Comparison of ENCODE assay signal across 1 cellular context in the genomic region with DNA sequence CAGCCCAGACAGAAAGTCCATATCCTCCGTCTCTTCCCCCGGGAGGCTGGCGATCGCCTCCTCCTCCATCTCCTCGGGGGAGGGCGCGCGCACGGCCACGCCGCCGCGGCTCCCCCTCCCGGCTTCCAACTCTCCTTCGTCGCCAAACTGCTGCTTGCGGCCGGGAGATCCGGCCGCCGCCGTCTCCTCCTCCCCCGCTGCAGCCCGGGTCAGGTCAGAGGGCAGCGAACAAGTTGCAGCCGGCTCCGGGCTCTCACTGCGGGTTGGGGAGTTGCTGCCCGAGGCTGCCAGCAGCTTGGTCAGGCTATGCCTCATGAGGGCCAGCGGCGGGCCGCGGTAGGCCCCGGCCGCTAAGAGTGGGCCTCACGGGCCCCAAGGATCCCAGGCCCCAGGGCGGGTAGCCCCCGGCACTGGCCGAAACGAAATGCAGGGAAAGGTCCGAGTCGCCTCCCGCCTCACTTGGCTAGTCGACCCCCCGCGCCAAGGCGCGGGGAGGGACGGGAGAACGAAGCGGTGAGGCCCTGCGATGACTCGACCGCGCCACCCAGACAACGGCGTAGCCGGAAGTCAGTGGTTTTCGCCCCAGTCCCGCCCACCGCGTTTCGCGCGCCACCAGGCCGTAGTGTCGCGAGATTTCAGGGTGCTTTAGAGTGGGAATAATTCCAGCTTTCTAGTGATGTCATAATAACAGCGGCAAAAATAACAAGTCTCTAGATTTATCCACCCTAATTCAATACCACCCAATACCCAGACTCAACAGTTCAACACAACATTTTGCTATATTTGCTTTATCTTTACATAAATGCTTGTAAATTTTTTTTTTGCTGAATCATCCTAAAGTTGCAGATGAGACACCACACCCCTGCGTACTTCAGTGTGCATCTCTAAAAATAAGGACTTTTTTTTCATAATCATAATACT.
TF ChIP-seq lines count a peak whose summit lies in the region.

A gene with protein sequence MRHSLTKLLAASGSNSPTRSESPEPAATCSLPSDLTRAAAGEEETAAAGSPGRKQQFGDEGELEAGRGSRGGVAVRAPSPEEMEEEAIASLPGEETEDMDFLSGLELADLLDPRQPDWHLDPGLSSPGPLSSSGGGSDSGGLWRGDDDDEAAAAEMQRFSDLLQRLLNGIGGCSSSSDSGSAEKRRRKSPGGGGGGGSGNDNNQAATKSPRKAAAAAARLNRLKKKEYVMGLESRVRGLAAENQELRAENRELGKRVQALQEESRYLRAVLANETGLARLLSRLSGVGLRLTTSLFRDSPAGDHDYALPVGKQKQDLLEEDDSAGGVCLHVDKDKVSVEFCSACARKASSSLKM (minus strand): TSS at position 569 of the 921 bp plus-strand sequence. CDS start 254 bp downstream, at position 315.

TF ChIP-seq in HCT116, 20 proteins besides CTCF, POLR2A, EP300 and RAD21 (continued from another document):
- TF ChIP-seq, protein P1, sequence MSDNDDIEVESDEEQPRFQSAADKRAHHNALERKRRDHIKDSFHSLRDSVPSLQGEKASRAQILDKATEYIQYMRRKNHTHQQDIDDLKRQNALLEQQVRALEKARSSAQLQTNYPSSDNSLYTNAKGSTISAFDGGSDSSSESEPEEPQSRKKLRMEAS (IDR thresholded peaks at IDR 0.05) = no peak; the same call in 1 of the 2 replicates
- TF ChIP-seq, protein P2, sequence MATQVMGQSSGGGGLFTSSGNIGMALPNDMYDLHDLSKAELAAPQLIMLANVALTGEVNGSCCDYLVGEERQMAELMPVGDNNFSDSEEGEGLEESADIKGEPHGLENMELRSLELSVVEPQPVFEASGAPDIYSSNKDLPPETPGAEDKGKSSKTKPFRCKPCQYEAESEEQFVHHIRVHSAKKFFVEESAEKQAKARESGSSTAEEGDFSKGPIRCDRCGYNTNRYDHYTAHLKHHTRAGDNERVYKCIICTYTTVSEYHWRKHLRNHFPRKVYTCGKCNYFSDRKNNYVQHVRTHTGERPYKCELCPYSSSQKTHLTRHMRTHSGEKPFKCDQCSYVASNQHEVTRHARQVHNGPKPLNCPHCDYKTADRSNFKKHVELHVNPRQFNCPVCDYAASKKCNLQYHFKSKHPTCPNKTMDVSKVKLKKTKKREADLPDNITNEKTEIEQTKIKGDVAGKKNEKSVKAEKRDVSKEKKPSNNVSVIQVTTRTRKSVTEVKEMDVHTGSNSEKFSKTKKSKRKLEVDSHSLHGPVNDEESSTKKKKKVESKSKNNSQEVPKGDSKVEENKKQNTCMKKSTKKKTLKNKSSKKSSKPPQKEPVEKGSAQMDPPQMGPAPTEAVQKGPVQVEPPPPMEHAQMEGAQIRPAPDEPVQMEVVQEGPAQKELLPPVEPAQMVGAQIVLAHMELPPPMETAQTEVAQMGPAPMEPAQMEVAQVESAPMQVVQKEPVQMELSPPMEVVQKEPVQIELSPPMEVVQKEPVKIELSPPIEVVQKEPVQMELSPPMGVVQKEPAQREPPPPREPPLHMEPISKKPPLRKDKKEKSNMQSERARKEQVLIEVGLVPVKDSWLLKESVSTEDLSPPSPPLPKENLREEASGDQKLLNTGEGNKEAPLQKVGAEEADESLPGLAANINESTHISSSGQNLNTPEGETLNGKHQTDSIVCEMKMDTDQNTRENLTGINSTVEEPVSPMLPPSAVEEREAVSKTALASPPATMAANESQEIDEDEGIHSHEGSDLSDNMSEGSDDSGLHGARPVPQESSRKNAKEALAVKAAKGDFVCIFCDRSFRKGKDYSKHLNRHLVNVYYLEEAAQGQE (IDR thresholded peaks at IDR 0.05; ENCODE audit: low read depth) = no peak
- TF ChIP-seq CBX3 (IDR thresholded peaks at IDR 0.05; ENCODE audit: low read depth) (peak; percentile 37; the same call in 1 of the 2 replicates), POLR2AphosphoS5 (IDR thresholded peaks at IDR 0.05; ENCODE audit: low read depth, low read length) (peak; percentile 98)
